8 cellular contexts compared by ENCODE assay signal in the genomic region with DNA sequence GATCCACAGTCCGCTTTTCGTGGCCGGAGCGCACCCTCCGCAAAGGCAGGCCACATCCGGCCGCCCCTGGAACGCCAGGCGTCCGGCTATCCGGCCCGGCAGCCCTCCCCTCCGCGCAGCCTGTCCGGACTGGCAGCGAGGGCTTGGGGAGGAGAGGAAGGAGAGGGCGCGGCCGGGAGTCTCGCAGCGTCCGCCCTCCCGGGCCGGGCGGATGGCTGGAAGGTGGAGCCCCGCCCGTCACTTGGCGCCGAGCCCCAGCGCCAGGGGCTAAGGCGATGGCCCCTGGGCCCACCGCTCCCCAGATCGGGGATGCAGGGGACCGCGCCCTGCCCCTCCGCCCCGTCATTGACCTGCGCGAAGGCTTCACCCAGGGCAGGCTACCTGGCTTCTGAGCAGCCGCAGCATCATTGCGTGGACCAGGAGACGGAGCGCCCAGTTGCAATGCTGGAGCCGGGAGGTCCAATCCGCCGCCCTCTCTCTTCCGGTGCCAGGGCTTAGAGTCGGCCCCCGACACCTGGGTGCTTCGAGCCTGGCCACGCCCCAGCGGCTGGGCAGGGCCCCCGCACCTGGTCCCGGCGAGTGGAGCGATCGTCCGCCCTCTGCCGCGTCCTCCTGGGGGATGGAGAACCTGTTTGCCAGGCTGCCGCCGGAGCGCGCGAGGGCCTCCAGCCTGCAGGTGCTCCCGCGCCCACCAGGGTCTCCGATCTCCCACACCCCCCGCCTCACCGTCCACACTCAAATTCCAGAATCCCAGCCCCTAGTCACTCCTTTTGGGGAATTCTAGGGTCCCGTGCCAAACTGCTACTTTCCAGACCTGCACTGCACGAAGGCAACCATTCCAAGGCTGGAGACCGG.
A peak's percentile ranks its signal among the peaks of the same experiment; 100 is the strongest.
DNase-seq lines count a peak whose midpoint lies in the region; ATAC-seq and TF ChIP-seq lines count a peak whose summit lies in the region.

TSS of gene FUT1 (minus strand) at position 131 of the 855 bp plus-strand sequence. CDS start 1,360 bp downstream, outside the sequence.

- no peaks in the 10 kb centered on the region for H3K9me3 Mint-ChIP-seq in stimulated activated effector memory CD8-positive, alpha-beta T cell treated with anti-CD3 and anti-CD28 coated beads, Interleukin-12 subunit alpha, Interleukin-12 subunit beta, amount 100 ng/mL, for 72 hours

- no peak for TF ChIP-seq CTCF in RWPE1 (conservative IDR thresholded peaks at IDR 0.05; ENCODE audit: low read depth)
- no peak for TF ChIP-seq CTCF in GM10248 (IDR thresholded peaks at IDR 0.05; ENCODE audit: control extremely low read depth, extremely low read depth, low read depth, missing control alignments)

- DNase-seq in RWPE1 (ENCODE audit: low spot score) (peak; percentile 88), T47D (ENCODE audit: low read depth in 1 of 2, low spot score in 1 of 2) (peak; percentile 86 to 97), iPS-NIHi7 (ENCODE audit: extremely low spot score) (peak; percentile 92), GM10248 (ENCODE audit: extremely low spot score) (no peak)
- DNase-seq in stimulated activated effector memory CD8-positive, alpha-beta T cell treated with anti-CD3 and anti-CD28 coated beads, Interleukin-12 subunit alpha, Interleukin-12 subunit beta, amount 100 ng/mL, for 72 hours (ENCODE audit: low spot score in 2 of 2) = no peak

- H3K27ac ChIP-seq in BLaER1 (peak within 1 kb of the TSS; percentile 56), HUES6 (ENCODE audit: low read depth, low read length) (no peak within 1 kb of the TSS), RWPE1 (peak within 1 kb of the TSS; percentile 82)

- peak; percentile 75 for ATAC-seq in stimulated activated effector memory CD8-positive, alpha-beta T cell treated with anti-CD3 and anti-CD28 coated beads, Interleukin-12 subunit alpha, Interleukin-12 subunit beta, amount 100 ng/mL, for 72 hours
- ATAC-seq in HG03139 (IDR thresholded peaks at IDR 0.05; ENCODE audit: unreplicated experiment) = no peak

- H3K27me3 ChIP-seq in BLaER1 (peaks cover 30% of the 10 kb centered on the region), HUES6 (ENCODE audit: control insufficient read depth, insufficient read depth, low read length) (peaks cover 6% of the 10 kb centered on the region; the same call in 1 of the 2 replicates)

- peak within 1 kb of the TSS; percentile 96 for H3K4me2 ChIP-seq in BLaER1

- CTCF ChIA-PET in RWPE1 (lab: Yijun Ruan, JAX) (no interaction called here), GM10248 (lab: Yijun Ruan, JAX) (no interaction called here)

- H3K4me3 ChIP-seq in BLaER1 (peak within 1 kb of the TSS; percentile 76), HUES6 (ENCODE audit: low read depth, low read length) (peak within 1 kb of the TSS; percentile 77)

- in situ Hi-C loops in T47D (cut with HindIII; ENCODE audit: low pct_unique_long_range_greater_than_20kb, low sequenced_read_pairs) = no loop called here

- no peaks in the 10 kb centered on the region for H3K36me3 Mint-ChIP-seq in stimulated activated effector memory CD8-positive, alpha-beta T cell treated with anti-CD3 and anti-CD28 coated beads, Interleukin-12 subunit alpha, Interleukin-12 subunit beta, amount 100 ng/mL, for 72 hours

- peak within 1 kb of the TSS; percentile 65 for H3K4me3 Mint-ChIP-seq in stimulated activated effector memory CD8-positive, alpha-beta T cell treated with anti-CD3 and anti-CD28 coated beads, Interleukin-12 subunit alpha, Interleukin-12 subunit beta, amount 100 ng/mL, for 72 hours

- peak within 1 kb of the TSS; percentile 68 for H3K27ac Mint-ChIP-seq in stimulated activated effector memory CD8-positive, alpha-beta T cell treated with anti-CD3 and anti-CD28 coated beads, Interleukin-12 subunit alpha, Interleukin-12 subunit beta, amount 100 ng/mL, for 72 hours

- H3K9ac ChIP-seq in BLaER1 = peak within 1 kb of the TSS; percentile 77
- H3K9ac ChIP-seq in HUES6 (ENCODE audit: low read length) = peak within 1 kb of the TSS; percentile 63

- H3K4me1 ChIP-seq in BLaER1 (peaks cover 66% of the 10 kb centered on the region), HUES6 (ENCODE audit: control insufficient read depth, insufficient read depth, low read length) (peaks cover 12% of the 10 kb centered on the region; the same call in 1 of the 2 replicates)

- peaks cover 22% of the 10 kb centered on the region for H3K4me1 Mint-ChIP-seq in stimulated activated effector memory CD8-positive, alpha-beta T cell treated with anti-CD3 and anti-CD28 coated beads, Interleukin-12 subunit alpha, Interleukin-12 subunit beta, amount 100 ng/mL, for 72 hours

- POLR2A ChIA-PET in RWPE1 (lab: Yijun Ruan, JAX; ENCODE audit: low non-redundant PET) (no interaction called here), GM10248 (lab: Yijun Ruan, JAX) (no interaction called here)

- H4K20me1 ChIP-seq in BLaER1 = no peaks in the 10 kb centered on the region

- H3K36me3 ChIP-seq in BLaER1 (peaks cover 16% of the 10 kb centered on the region), HUES6 (ENCODE audit: control insufficient read depth, insufficient read depth, low read length) (peaks cover 20% of the 10 kb centered on the region)

- H3K9me3 ChIP-seq in BLaER1 = no peaks in the 10 kb centered on the region
- no peaks in the 10 kb centered on the region for H3K9me3 ChIP-seq in HUES6 (ENCODE audit: control insufficient read depth, insufficient read depth, low read depth, low read length)

Comparison
In these comparisons a context has a peak if more than half of its experiments do, and no peak if none do; other contexts are left out.
1. DNase-seq: peak in RWPE1 (single experiment), T47D (2 of 2) and iPS-NIHi7 (single experiment); none in stimulated activated effector memory CD8-positive, alpha-beta T cell treated with anti-CD3 and anti-CD28 coated beads, Interleukin-12 subunit alpha, Interleukin-12 subunit beta, amount 100 ng/mL, for 72 hours (0 of 2) and GM10248 (single experiment).